ENCODE assay signal across 1 cellular context in genomic region chr17:68101075-68101991, GRCh38.
TF ChIP-seq lines count a peak whose summit lies in the region.

No MANE protein-coding gene starts in this region.

TF ChIP-seq in HepG2, 621 proteins besides CTCF, POLR2A, EP300 and RAD21 (continued from another document and continues in another):
- TF ChIP-seq, protein P1, sequence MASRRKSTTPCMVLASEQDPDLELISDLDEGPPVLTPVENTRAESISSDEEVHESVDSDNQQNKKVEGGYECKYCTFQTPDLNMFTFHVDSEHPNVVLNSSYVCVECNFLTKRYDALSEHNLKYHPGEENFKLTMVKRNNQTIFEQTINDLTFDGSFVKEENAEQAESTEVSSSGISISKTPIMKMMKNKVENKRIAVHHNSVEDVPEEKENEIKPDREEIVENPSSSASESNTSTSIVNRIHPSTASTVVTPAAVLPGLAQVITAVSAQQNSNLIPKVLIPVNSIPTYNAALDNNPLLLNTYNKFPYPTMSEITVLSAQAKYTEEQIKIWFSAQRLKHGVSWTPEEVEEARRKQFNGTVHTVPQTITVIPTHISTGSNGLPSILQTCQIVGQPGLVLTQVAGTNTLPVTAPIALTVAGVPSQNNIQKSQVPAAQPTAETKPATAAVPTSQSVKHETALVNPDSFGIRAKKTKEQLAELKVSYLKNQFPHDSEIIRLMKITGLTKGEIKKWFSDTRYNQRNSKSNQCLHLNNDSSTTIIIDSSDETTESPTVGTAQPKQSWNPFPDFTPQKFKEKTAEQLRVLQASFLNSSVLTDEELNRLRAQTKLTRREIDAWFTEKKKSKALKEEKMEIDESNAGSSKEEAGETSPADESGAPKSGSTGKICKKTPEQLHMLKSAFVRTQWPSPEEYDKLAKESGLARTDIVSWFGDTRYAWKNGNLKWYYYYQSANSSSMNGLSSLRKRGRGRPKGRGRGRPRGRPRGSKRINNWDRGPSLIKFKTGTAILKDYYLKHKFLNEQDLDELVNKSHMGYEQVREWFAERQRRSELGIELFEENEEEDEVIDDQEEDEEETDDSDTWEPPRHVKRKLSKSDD (CRISPR knock-in tag; IDR thresholded peaks at IDR 0.05; ENCODE audit: low read depth) = peak; percentile 98
- TF ChIP-seq ZFP41 (CRISPR knock-in tag; IDR thresholded peaks at IDR 0.05; ENCODE audit: borderline replicate concordance) = peak; percentile 98
- TF ChIP-seq, protein P2, sequence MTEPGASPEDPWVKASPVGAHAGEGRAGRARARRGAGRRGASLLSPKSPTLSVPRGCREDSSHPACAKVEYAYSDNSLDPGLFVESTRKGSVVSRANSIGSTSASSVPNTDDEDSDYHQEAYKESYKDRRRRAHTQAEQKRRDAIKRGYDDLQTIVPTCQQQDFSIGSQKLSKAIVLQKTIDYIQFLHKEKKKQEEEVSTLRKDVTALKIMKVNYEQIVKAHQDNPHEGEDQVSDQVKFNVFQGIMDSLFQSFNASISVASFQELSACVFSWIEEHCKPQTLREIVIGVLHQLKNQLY (CRISPR knock-in tag; IDR thresholded peaks at IDR 0.05) = peak; percentile 82; the same call in 1 of the 2 replicates
- TF ChIP-seq, protein P3, sequence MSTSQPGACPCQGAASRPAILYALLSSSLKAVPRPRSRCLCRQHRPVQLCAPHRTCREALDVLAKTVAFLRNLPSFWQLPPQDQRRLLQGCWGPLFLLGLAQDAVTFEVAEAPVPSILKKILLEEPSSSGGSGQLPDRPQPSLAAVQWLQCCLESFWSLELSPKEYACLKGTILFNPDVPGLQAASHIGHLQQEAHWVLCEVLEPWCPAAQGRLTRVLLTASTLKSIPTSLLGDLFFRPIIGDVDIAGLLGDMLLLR (CRISPR knock-in tag; IDR thresholded peaks at IDR 0.05) = peak; percentile 99
- TF ChIP-seq ZNF10 (CRISPR knock-in tag; IDR thresholded peaks at IDR 0.05; ENCODE audit: borderline replicate concordance, low read depth) = no peak
- TF ChIP-seq ZBTB25 (CRISPR knock-in tag; IDR thresholded peaks at IDR 0.05) = no peak
- no peak for TF ChIP-seq U2AF2 (IDR thresholded peaks at IDR 0.05; ENCODE audit: low read depth, low read length)
- peak; percentile 100 for TF ChIP-seq ZFX (CRISPR knock-in tag; IDR thresholded peaks at IDR 0.05; ENCODE audit: low read depth)
- TF ChIP-seq, protein P4, sequence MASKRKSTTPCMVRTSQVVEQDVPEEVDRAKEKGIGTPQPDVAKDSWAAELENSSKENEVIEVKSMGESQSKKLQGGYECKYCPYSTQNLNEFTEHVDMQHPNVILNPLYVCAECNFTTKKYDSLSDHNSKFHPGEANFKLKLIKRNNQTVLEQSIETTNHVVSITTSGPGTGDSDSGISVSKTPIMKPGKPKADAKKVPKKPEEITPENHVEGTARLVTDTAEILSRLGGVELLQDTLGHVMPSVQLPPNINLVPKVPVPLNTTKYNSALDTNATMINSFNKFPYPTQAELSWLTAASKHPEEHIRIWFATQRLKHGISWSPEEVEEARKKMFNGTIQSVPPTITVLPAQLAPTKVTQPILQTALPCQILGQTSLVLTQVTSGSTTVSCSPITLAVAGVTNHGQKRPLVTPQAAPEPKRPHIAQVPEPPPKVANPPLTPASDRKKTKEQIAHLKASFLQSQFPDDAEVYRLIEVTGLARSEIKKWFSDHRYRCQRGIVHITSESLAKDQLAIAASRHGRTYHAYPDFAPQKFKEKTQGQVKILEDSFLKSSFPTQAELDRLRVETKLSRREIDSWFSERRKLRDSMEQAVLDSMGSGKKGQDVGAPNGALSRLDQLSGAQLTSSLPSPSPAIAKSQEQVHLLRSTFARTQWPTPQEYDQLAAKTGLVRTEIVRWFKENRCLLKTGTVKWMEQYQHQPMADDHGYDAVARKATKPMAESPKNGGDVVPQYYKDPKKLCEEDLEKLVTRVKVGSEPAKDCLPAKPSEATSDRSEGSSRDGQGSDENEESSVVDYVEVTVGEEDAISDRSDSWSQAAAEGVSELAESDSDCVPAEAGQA (IDR thresholded peaks at IDR 0.05; ENCODE audit: low read depth) = peak; percentile 83
- TF ChIP-seq, protein P4 (CRISPR knock-in tag; IDR thresholded peaks at IDR 0.05; ENCODE audit: borderline replicate concordance) = peak; percentile 98
- TF ChIP-seq NR2F6 (IDR thresholded peaks at IDR 0.05) = no peak
- TF ChIP-seq NR2F6 (CRISPR knock-in tag; IDR thresholded peaks at IDR 0.05) = peak; percentile 81
- no peak for TF ChIP-seq RORA (CRISPR knock-in tag; IDR thresholded peaks at IDR 0.05)
- TF ChIP-seq ZFY (CRISPR knock-in tag; IDR thresholded peaks at IDR 0.05) = peak; percentile 99
- peak; percentile 68; the same call in 1 of the 2 replicates for TF ChIP-seq ZNF879 (CRISPR knock-in tag; IDR thresholded peaks at IDR 0.05)
- TF ChIP-seq HDAC1 (CRISPR knock-in tag; IDR thresholded peaks at IDR 0.05) = peak; percentile 95
- TF ChIP-seq ZNF574 (CRISPR knock-in tag; IDR thresholded peaks at IDR 0.05) = peak; percentile 94
- no peak for TF ChIP-seq ARID3A (IDR thresholded peaks at IDR 0.05; ENCODE audit: low read depth, low read length)
- TF ChIP-seq ZNF484 (CRISPR knock-in tag; IDR thresholded peaks at IDR 0.05; ENCODE audit: borderline replicate concordance, low read depth) = peak; percentile 48; the same call in 1 of the 2 replicates
- peak; percentile 87 for TF ChIP-seq ZBTB7B (CRISPR knock-in tag; IDR thresholded peaks at IDR 0.05)
- TF ChIP-seq NFE2 (CRISPR knock-in tag; IDR thresholded peaks at IDR 0.05) = no peak
- no peak; the same call in 1 of the 2 replicates for TF ChIP-seq GMEB2 (CRISPR knock-in tag; IDR thresholded peaks at IDR 0.05; ENCODE audit: low read depth)
- TF ChIP-seq CCDC6 (CRISPR knock-in tag; IDR thresholded peaks at IDR 0.05) = peak; percentile 99
- peak; percentile 94 for TF ChIP-seq ZNF446 (CRISPR knock-in tag; IDR thresholded peaks at IDR 0.05)
- TF ChIP-seq EHMT2 (IDR thresholded peaks at IDR 0.05; ENCODE audit: borderline replicate concordance, low read depth, low read length) = no peak
- no peak; the same call in 1 of the 2 replicates for TF ChIP-seq ZNF550 (CRISPR knock-in tag; IDR thresholded peaks at IDR 0.05; ENCODE audit: borderline replicate concordance)
- no peak for TF ChIP-seq SRSF4 (IDR thresholded peaks at IDR 0.05; ENCODE audit: low read depth, low read length, poor library complexity, severe bottlenecking)
